8 cellular contexts compared by ENCODE assay signal in the genomic region with DNA sequence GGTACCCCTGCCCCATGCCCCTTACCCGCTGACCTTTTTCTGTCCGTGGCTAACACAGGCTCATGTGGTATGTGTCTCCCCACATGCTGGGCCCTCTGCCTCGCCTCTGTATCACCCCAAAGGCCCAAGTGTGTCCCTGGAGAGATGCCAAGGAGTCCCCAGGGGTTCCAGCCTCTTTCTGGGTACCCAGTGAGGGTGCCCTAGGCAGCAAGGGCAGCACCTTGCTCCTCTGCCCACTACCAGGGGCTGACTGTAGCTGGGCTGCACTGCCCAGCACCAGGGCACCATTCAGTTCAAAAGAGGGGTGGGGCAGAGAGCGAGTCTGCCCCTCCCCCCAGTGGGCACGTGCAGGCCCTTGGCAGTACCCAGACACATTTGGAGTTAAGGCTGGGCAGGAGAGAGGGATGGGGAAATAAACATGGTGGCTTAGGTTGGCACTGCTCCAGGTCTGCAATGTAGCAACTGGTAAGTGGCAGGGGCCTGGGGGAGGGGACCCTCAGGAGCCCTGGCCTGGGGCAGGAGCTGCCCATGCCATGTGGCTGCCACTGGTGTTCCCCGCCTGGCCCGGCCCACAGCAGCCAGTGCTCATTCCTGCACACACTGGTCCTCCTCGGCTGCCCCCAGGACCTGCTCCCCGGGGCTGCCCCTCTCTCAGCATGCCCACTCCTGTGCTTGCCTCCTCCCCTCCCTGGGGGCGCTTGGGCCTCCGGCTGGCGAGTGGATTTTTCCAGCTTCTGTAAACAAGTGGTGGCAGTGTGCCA. TPM values are rescaled to one million over a fixed set of nuclear protein-coding genes. Genes with fewer than 3 reads are reported as not detected.
DNase-seq lines count a peak whose midpoint lies in the region; ATAC-seq and TF ChIP-seq lines count a peak whose summit lies in the region.

No MANE protein-coding gene starts in this region.

- H3K4me1 ChIP-seq in colonic mucosa (peaks cover 72% of the 10 kb centered on the region), mucosa of rectum (ENCODE audit: control insufficient read depth in 2 of 2, insufficient read depth in 2 of 2, low read length in 2 of 2) (peaks cover 86 to 94% of the 10 kb centered on the region in 2 donors)

- peaks cover 72% of the 10 kb centered on the region for H3K4me1 Mint-ChIP-seq in activated T-cell treated with anti-CD3 and anti-CD28 coated beads, Interleukin-2, amount 50 U/mL, for 4 hours (ENCODE audit: low read depth)

- H3K36me3 ChIP-seq in colonic mucosa (no peaks in the 10 kb centered on the region), mucosa of rectum (ENCODE audit: control insufficient read depth in 2 of 2, insufficient read depth in 2 of 2, low read length in 2 of 2) (peaks cover under 1 to 8% of the 10 kb centered on the region in 2 donors)

- H3K27ac ChIP-seq in colonic mucosa (peak overlapping the region; percentile 91), mucosa of rectum (ENCODE audit: low read depth in 2 of 2, low read length in 2 of 2) (peak overlapping the region; percentile 96 to 98)

- intact Hi-C loops in colonic mucosa (cut with DNase I) = no loop called here

- H3K9ac ChIP-seq in colonic mucosa (ENCODE audit: low read depth in 2 of 2, low read length in 2 of 2) (peak overlapping the region; percentile 61 to 83), mucosa of rectum (ENCODE audit: low read depth in 1 of 2, low read length in 2 of 2) (peak overlapping the region; percentile 71 to 72)

- H3K9me3 Mint-ChIP-seq in activated T-cell treated with anti-CD3 and anti-CD28 coated beads, Interleukin-2, amount 50 U/mL, for 4 hours = no peaks in the 10 kb centered on the region

- H3K4me3 Mint-ChIP-seq in activated T-cell treated with anti-CD3 and anti-CD28 coated beads, Interleukin-2, amount 50 U/mL, for 4 hours = no peak overlapping the region

- H3K36me3 Mint-ChIP-seq in activated T-cell treated with anti-CD3 and anti-CD28 coated beads, Interleukin-2, amount 50 U/mL, for 4 hours (ENCODE audit: insufficient read depth) = no peaks in the 10 kb centered on the region

- H3K4me3 ChIP-seq in colonic mucosa (peak overlapping the region; percentile 12), mucosa of rectum (ENCODE audit: low read length in 2 of 2) (peak overlapping the region; percentile 48 to 62)

- no peaks in the 10 kb centered on the region for H3K27me3 Mint-ChIP-seq in activated T-cell treated with anti-CD3 and anti-CD28 coated beads, Interleukin-2, amount 50 U/mL, for 4 hours (ENCODE audit: low read depth)

- no peaks in the 10 kb centered on the region for H3K9me3 ChIP-seq in colonic mucosa
- H3K9me3 ChIP-seq in mucosa of rectum (ENCODE audit: control insufficient read depth in 2 of 2, low read length in 2 of 2) = no peaks in the 10 kb centered on the region

- no peaks in the 10 kb centered on the region for H3K27me3 ChIP-seq in colonic mucosa
- H3K27me3 ChIP-seq in mucosa of rectum (ENCODE audit: control insufficient read depth in 2 of 2, insufficient read depth in 2 of 2, low read length in 2 of 2) = no peaks in the 10 kb centered on the region

- no peak for ATAC-seq in GM21423 (IDR thresholded peaks at IDR 0.05; ENCODE audit: unreplicated experiment)
- no peak for ATAC-seq in GM19395 (IDR thresholded peaks at IDR 0.05; ENCODE audit: unreplicated experiment)
- ATAC-seq in activated T-cell treated with anti-CD3 and anti-CD28 coated beads, Interleukin-2, amount 50 U/mL, for 4 hours = no peak

- peak; percentile 88 for DNase-seq in DMS79 (lab: John Stamatoyannopoulos, UW)
- DNase-seq in NCI-H345 treated with DMSO at 0.1 percent for 48 hours (lab: John Stamatoyannopoulos, UW; ENCODE audit: unreplicated experiment) = peak; percentile 92
- peak; percentile 91 for DNase-seq in colonic mucosa
- DNase-seq in UCSD-AML1 (lab: John Stamatoyannopoulos, UW; ENCODE audit: unreplicated experiment) = no peak
- no peak for DNase-seq in activated T-cell treated with anti-CD3 and anti-CD28 coated beads, Interleukin-2, amount 50 U/mL, for 4 hours

- TF ChIP-seq CTCF in colonic mucosa (IDR thresholded peaks at IDR 0.05) = no peak

RNA-seq across cellular contexts. Expression of a gene that starts 9.1 kb away (rescaled TPM):
- total RNA-seq in colonic mucosa = 10 to 100 TPM; 40.3 to 44.5 TPM
- total RNA-seq in activated T-cell treated with anti-CD3 and anti-CD28 coated beads, Interleukin-2, amount 50 U/mL, for 4 hours = 10 to 100 TPM in 2 of 3 donors, 1 to 10 TPM in 1; 6.6 to 12.4 (median 10.3) TPM

RNA-seq across cellular contexts. Expression of a gene that starts 17.7 kb away (rescaled TPM):
- total RNA-seq in colonic mucosa = 100 to 1,000 TPM in 1 of 2 donors, 10 to 100 TPM in 1; 80.1 to 111 TPM
- 100 to 1,000 TPM; 133 to 140 (median 134) TPM for total RNA-seq in activated T-cell treated with anti-CD3 and anti-CD28 coated beads, Interleukin-2, amount 50 U/mL, for 4 hours

RNA-seq across cellular contexts. Expression of a gene that starts 28.5 kb away (rescaled TPM):
- 10 to 100 TPM in 1 of 2 donors, 1 to 10 TPM in 1; 4.8 to 18.8 TPM for total RNA-seq in colonic mucosa
- 10 to 100 TPM; 12.6 to 16.0 (median 13.7) TPM for total RNA-seq in activated T-cell treated with anti-CD3 and anti-CD28 coated beads, Interleukin-2, amount 50 U/mL, for 4 hours

RNA-seq across cellular contexts. Expression of a gene that starts 49.9 kb away (rescaled TPM):
- 10 to 100 TPM; 77.0 to 81.0 TPM for total RNA-seq in colonic mucosa
- 10 to 100 TPM; 63.3 to 68.5 (median 64.1) TPM for total RNA-seq in activated T-cell treated with anti-CD3 and anti-CD28 coated beads, Interleukin-2, amount 50 U/mL, for 4 hours

RNA-seq across cellular contexts. Expression of a gene that starts 56.7 kb away (rescaled TPM):
- total RNA-seq in colonic mucosa = under 1 TPM in 1 of 2 donors, not detected in 1; 0.37 TPM
- not detected for total RNA-seq in activated T-cell treated with anti-CD3 and anti-CD28 coated beads, Interleukin-2, amount 50 U/mL, for 4 hours

Comparison
In these comparisons a context has a peak if more than half of its experiments do, and no peak if none do; other contexts are left out.
1. DNase-seq: peak in DMS79 (single experiment), NCI-H345 treated with DMSO at 0.1 percent for 48 hours (single experiment) and colonic mucosa (single experiment); none in UCSD-AML1 (single experiment) and activated T-cell treated with anti-CD3 and anti-CD28 coated beads, Interleukin-2, amount 50 U/mL, for 4 hours (single experiment).